ENCODE assay signal across 22 cellular contexts in the genomic region with DNA sequence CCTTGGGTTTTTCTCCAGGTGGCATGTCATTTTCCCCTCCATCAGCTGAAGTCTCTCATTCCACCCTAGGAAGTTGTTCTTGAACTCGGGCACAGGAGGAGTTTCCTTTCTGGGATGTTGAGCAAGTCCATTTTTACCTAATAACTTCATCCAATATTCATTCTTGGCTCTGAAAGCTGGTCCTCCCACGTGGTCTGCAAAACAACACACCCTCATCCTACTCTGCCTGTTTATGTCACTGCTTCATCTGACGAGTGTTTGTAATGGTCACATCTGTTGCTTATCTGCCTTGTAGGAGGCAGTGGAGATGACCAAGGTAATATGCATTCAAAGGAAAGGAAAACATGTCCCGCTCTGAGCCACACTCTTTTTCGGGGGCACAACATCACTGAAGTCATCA. TPM values are rescaled to one million over a fixed set of nuclear protein-coding genes. Genes with fewer than 3 reads are reported as not detected.
DNase-seq lines count a peak whose midpoint lies in the region; ATAC-seq, FAIRE-seq and TF ChIP-seq lines count a peak whose summit lies in the region.
"Had no signal": no experiment of that assay in that cellular context is flagged by ENCODE, and none has a peak within 500 bp of the region (broad histone marks: within the 10 kb centered on the region; RNA-seq: fewer than 3 reads in every experiment).

No MANE protein-coding gene starts in this region.

- no peaks in the 10 kb centered on the region for H3K4me1 ChIP-seq in Caco-2
- H3K4me1 ChIP-seq: BE2C had no signal

- ATAC-seq in GM18873 (IDR thresholded peaks at IDR 0.05; ENCODE audit: low FRiP score, unreplicated experiment): no peak
- ATAC-seq: PC-3, SK-N-SH treated with all-trans-retinoic acid at 6 μM for 48 hours had no signal

- peaks cover 3% of the 10 kb centered on the region for H3K27me3 Mint-ChIP-seq in Caco-2 (ENCODE audit: insufficient read depth, unreplicated experiment)
- H3K27me3 Mint-ChIP-seq: CD4-positive, alpha-beta T cell had no signal

- H3K27ac Mint-ChIP-seq in Caco-2 (ENCODE audit: unreplicated experiment): no peak overlapping the region
- H3K27ac Mint-ChIP-seq: CD4-positive, alpha-beta T cell; H9 had no signal

- POLR2A ChIA-PET in Caco-2 (lab: Charles Lee): no interaction called here

- CTCF ChIA-PET in Caco-2 (lab: Charles Lee): no interaction called here

- no peak for TF ChIP-seq CTCF in bronchial epithelial cell (IDR thresholded peaks at IDR 0.05; ENCODE audit: insufficient read depth, low read length, severe bottlenecking)
- TF ChIP-seq CTCF in fibroblast of the aortic adventitia (IDR thresholded peaks at IDR 0.05; ENCODE audit: insufficient read depth, low read length): no peak
- no peak for TF ChIP-seq CTCF in Caco-2 (IDR thresholded peaks at IDR 0.05; ENCODE audit: insufficient read depth in 1 of 2, low read depth in 1 of 2, low read length in 1 of 2, severe bottlenecking in 1 of 2, unreplicated experiment in 1 of 2)

- DNase-seq in DMS 273 (lab: John Stamatoyannopoulos, UW; ENCODE audit: unreplicated experiment) (peak; percentile 22), DMS 273 treated with DMSO at 0.1 percent for 48 hours (lab: John Stamatoyannopoulos, UW) (no peak), bronchial epithelial cell (ENCODE audit: low read depth) (no peak), fibroblast of the aortic adventitia (ENCODE audit: low read depth) (peak; percentile 53), SHP77 (lab: John Stamatoyannopoulos, UW) (no peak), nucleus accumbens (lab: John Stamatoyannopoulos, UW) (no peak), Caco-2 (no peak)
- DNase-seq: BE2C; Calu3; CD4-positive, alpha-beta T cell; H9; NCI-H1105; NCI-H1694; NCI-H2107; NCI-H2227 treated with DMSO at 0.1 percent for 48 hours; NCI-H524 treated with DMSO at 0.1 percent for 48 hours; PC-3; RPMI8226; SIG-M5 had no signal

- H3K4me3 ChIP-seq in bronchial epithelial cell (ENCODE audit: low read depth, low read length) (no peak overlapping the region), fibroblast of the aortic adventitia (ENCODE audit: low read depth, low read length) (no peak overlapping the region), Caco-2 (ENCODE audit: low read depth, low read length) (no peak overlapping the region)

- no peaks in the 10 kb centered on the region for H3K36me3 Mint-ChIP-seq in Caco-2 (ENCODE audit: insufficient read depth, unreplicated experiment)

- H3K9me3 Mint-ChIP-seq in Caco-2 (ENCODE audit: unreplicated experiment): no peaks in the 10 kb centered on the region
- H3K9me3 Mint-ChIP-seq: H9 had no signal

- no peak overlapping the region for H3K4me3 Mint-ChIP-seq in Caco-2 (ENCODE audit: unreplicated experiment)
- H3K4me3 Mint-ChIP-seq: CD4-positive, alpha-beta T cell; H9 had no signal

- BruUV-seq in Caco-2 (replicated peaks; lab: Mats Ljungman, UMichigan): no TSS peak

- intact Hi-C loops in Caco-2 (cut with micrococcal nuclease; ENCODE audit: unreplicated experiment): no loop called here

- FAIRE-seq in bronchial epithelial cell (lab: Jason Lieb, UNC): peak; percentile 40
- FAIRE-seq: GM12892 had no signal

- H3K4me1 Mint-ChIP-seq in Caco-2 (ENCODE audit: low read depth, unreplicated experiment): no peaks in the 10 kb centered on the region
- H3K4me1 Mint-ChIP-seq: H9 had no signal

- no peaks in the 10 kb centered on the region for H3K36me3 ChIP-seq in bronchial epithelial cell (ENCODE audit: control insufficient read depth, insufficient read depth, low read length)
- no peaks in the 10 kb centered on the region for H3K36me3 ChIP-seq in Caco-2 (ENCODE audit: control insufficient read depth, insufficient read depth, low read length)
- H3K36me3 ChIP-seq: BE2C had no signal

- H3K9me3 ChIP-seq in Caco-2: no peaks in the 10 kb centered on the region
- H3K9me3 ChIP-seq: BE2C had no signal

- H3K27me3 ChIP-seq in bronchial epithelial cell (ENCODE audit: control insufficient read depth, insufficient read depth, low read length) (no peaks in the 10 kb centered on the region), Caco-2 (replicated peaks; ENCODE audit: control insufficient read depth, insufficient read depth, low read length) (no peaks in the 10 kb centered on the region)
- H3K27me3 ChIP-seq: BE2C had no signal

RNA-seq across cellular contexts. Expression of a gene that starts 41.7 kb away (rescaled TPM):
- 60.6 and 63.5 TPM in 2 replicates for total RNA-seq in bronchial epithelial cell
- total RNA-seq in fibroblast of the aortic adventitia (ENCODE audit: low replicate concordance): 28.0 and 48.7 TPM in 2 replicates
- total RNA-seq in Caco-2 (2022): 27.6 and 31.8 TPM in 2 replicates

Comparison
In these comparisons a context has a peak if more than half of its experiments do, and no peak if none do; other contexts are left out.
1. DNase-seq: peak in DMS 273 (single experiment) and fibroblast of the aortic adventitia (single experiment); none in DMS 273 treated with DMSO at 0.1 percent for 48 hours (single experiment), bronchial epithelial cell (single experiment), SHP77 (0 of 2), nucleus accumbens (0 of 56) and Caco-2 (0 of 2).